Comparison of ENCODE assay signal across 11 cellular contexts in the genomic region with DNA sequence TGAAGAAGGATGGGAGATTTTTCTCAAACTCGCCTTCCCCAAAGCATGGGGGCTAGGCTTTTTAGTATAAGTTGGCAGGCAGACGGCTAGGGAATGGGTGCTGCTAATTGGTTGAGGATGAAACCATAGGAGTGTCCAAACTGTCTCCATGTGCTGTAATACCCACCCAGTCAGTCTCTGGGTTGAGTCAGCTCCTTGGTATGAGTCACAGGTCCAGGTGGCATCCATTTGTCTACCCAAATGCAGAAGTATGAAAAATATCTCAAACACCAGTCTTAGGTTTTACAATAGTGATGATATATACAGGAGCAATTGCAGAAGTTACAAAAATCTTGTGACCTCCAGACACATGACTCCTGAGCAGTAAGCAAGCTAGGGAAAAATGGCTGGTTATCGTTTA. TPM values are rescaled to one million over a fixed set of nuclear protein-coding genes. Genes with fewer than 3 reads are reported as not detected.
DNase-seq lines count a peak whose midpoint lies in the region; ATAC-seq and TF ChIP-seq lines count a peak whose summit lies in the region.
"Had no signal": no experiment of that assay in that cellular context is flagged by ENCODE, and none has a peak within 500 bp of the region (broad histone marks: within the 10 kb centered on the region; RNA-seq: fewer than 3 reads in every experiment).

No MANE protein-coding gene starts in this region.

- POLR2A ChIA-PET in CD4-positive, alpha-beta T cell (lab: Charles Lee) = no interaction called here

- DNase-seq in kidney tubule cell (ENCODE audit: low spot score) (peak; percentile 59), NCI-H187 treated with DMSO at 0.1 percent for 48 hours (lab: John Stamatoyannopoulos, UW) (no peak), NCI-H1417 treated with DMSO at 0.1 percent for 48 hours (lab: John Stamatoyannopoulos, UW) (no peak)
- DNase-seq in CD4-positive, alpha-beta T cell = no peak
- DNase-seq: colonic mucosa, DMS153, RPMI8226 had no signal

- no peaks in the 10 kb centered on the region for H3K79me2 ChIP-seq in OCI-LY3 (ENCODE audit: low read length)

- no peak overlapping the region for H3K4me3 Mint-ChIP-seq in CD4-positive, alpha-beta T cell

- H3K9ac ChIP-seq in OCI-LY3 (ENCODE audit: low read length) = peak overlapping the region; percentile 41; the same call in 1 of the 2 replicates

- H3K4me3 ChIP-seq in OCI-LY3 (ENCODE audit: low read length) = peak overlapping the region; percentile 5; the same call in 1 of the 2 replicates
- H3K4me3 ChIP-seq: colonic mucosa had no signal

- peaks cover 15% of the 10 kb centered on the region; the same call in 1 of the 2 replicates for H3K9me3 ChIP-seq in OCI-LY3 (ENCODE audit: insufficient read depth, low read length)
- no peaks in the 10 kb centered on the region for H3K9me3 ChIP-seq in CD4-positive, alpha-beta T cell (ENCODE audit: control insufficient read depth, low read length)
- H3K9me3 ChIP-seq: colonic mucosa had no signal

- H4K20me1 ChIP-seq in OCI-LY3 (ENCODE audit: insufficient read depth, low read length) = no peaks in the 10 kb centered on the region

- TF ChIP-seq CTCF in OCI-LY3 (IDR thresholded peaks at IDR 0.05; ENCODE audit: low read depth, low read length) = no peak
- TF ChIP-seq CTCF in CD4-positive, alpha-beta T cell (IDR thresholded peaks at IDR 0.05) = no peak

- H3K27ac Mint-ChIP-seq in CD4-positive, alpha-beta T cell = no peak overlapping the region

- ATAC-seq in GM18907 (IDR thresholded peaks at IDR 0.05; ENCODE audit: unreplicated experiment) = peak; percentile 85
- peak; percentile 58 for ATAC-seq in HG02938 (IDR thresholded peaks at IDR 0.05; ENCODE audit: unreplicated experiment)
- no peak for ATAC-seq in GM21737 (IDR thresholded peaks at IDR 0.05; ENCODE audit: unreplicated experiment)
- ATAC-seq in CD4-positive, alpha-beta T cell (ENCODE audit: poor library complexity) = no peak

- CTCF ChIA-PET in CD4-positive, alpha-beta T cell (lab: Charles Lee) = no interaction called here

- H2AFZ ChIP-seq in OCI-LY3 (ENCODE audit: low read depth, low read length) = peak overlapping the region; percentile 87

- no peaks in the 10 kb centered on the region for H3K9me3 Mint-ChIP-seq in CD4-positive, alpha-beta T cell

- H3K27me3 ChIP-seq in OCI-LY3 (ENCODE audit: low read depth, low read length) = no peaks in the 10 kb centered on the region
- no peaks in the 10 kb centered on the region for H3K27me3 ChIP-seq in CD4-positive, alpha-beta T cell (ENCODE audit: control insufficient read depth, insufficient read depth, low read length)
- H3K27me3 ChIP-seq: colonic mucosa had no signal

- peaks cover 32% of the 10 kb centered on the region for H3K36me3 ChIP-seq in OCI-LY3 (replicated peaks; ENCODE audit: low read depth, low read length)
- H3K36me3 ChIP-seq: colonic mucosa had no signal

- H3K4me1 Mint-ChIP-seq in CD4-positive, alpha-beta T cell (ENCODE audit: low read depth) = no peaks in the 10 kb centered on the region

- intact Hi-C loops in CD4-positive, alpha-beta T cell (cut with DNase I, micrococcal nuclease) = no loop called here

- no peaks in the 10 kb centered on the region for H3K27me3 Mint-ChIP-seq in CD4-positive, alpha-beta T cell

- H3K4me1 ChIP-seq in OCI-LY3 (ENCODE audit: low read length) = peaks cover 32% of the 10 kb centered on the region
- H3K4me1 ChIP-seq: colonic mucosa had no signal

- H3K4me2 ChIP-seq in OCI-LY3 (ENCODE audit: low read length) = peak overlapping the region; percentile 40

- peak overlapping the region; percentile 89 for H3K27ac ChIP-seq in OCI-LY3 (ENCODE audit: low read length)
- no peak overlapping the region for H3K27ac ChIP-seq in CD4-positive, alpha-beta T cell (ENCODE audit: low read depth, low read length)
- H3K27ac ChIP-seq: colonic mucosa had no signal

- no peaks in the 10 kb centered on the region for H3K36me3 Mint-ChIP-seq in CD4-positive, alpha-beta T cell (ENCODE audit: low read depth)

RNA-seq across cellular contexts. Expression of a gene that starts 27.4 kb away (rescaled TPM):
- under 1 TPM; 0.36 to 0.71 TPM for total RNA-seq in CD4-positive, alpha-beta T cell

Comparison
In these comparisons a context has a peak if more than half of its experiments do, and no peak if none do; other contexts are left out.
1. ATAC-seq: peak in GM18907 (single experiment) and HG02938 (single experiment); none in GM21737 (single experiment) and CD4-positive, alpha-beta T cell (single experiment).